8 cellular contexts compared by ENCODE assay signal in genomic region chr6:13924949-13925881, GRCh38. TPM values are rescaled to one million over a fixed set of nuclear protein-coding genes. Genes with fewer than 3 reads are reported as not detected.
A peak's percentile ranks its signal among the peaks of the same experiment; 100 is the strongest.
DNase-seq lines count a peak whose midpoint lies in the region; ATAC-seq and TF ChIP-seq lines count a peak whose summit lies in the region.

Gene RNF182, plus strand, starts transcription at chr6:13924952. Its CDS starts 52,168 bp downstream, at chr6:13977120.

- peaks cover 21% of the 10 kb centered on the region for H3K27me3 ChIP-seq in neuron (ENCODE audit: insufficient read depth, low read length)

- DNase-seq in COLO668 (lab: John Stamatoyannopoulos, UW; ENCODE audit: unreplicated experiment) (peak; percentile 78), erythroblast (lab: John Stamatoyannopoulos, UW) (peak; percentile 35 to 44), OCI-M1 (lab: John Stamatoyannopoulos, UW) (no peak), NCI-H128 (lab: John Stamatoyannopoulos, UW; ENCODE audit: unreplicated experiment) (no peak)
- peak; percentile 83 for DNase-seq in activated CD4-positive, alpha-beta T cell treated with anti-CD3 and anti-CD28 coated beads, Interleukin-2, amount 10 ng/mL, durations not matched to agents 24 days and 14 days

- H3K36me3 ChIP-seq in neuron (ENCODE audit: insufficient read depth, low read length): no peaks in the 10 kb centered on the region

- peaks cover 13% of the 10 kb centered on the region for H3K4me1 Mint-ChIP-seq in activated CD4-positive, alpha-beta T cell treated with anti-CD3 and anti-CD28 coated beads, Interleukin-2, amount 10 ng/mL, durations not matched to agents 24 days and 14 days

- H3K9me3 Mint-ChIP-seq in activated CD4-positive, alpha-beta T cell treated with anti-CD3 and anti-CD28 coated beads, Interleukin-2, amount 10 ng/mL, durations not matched to agents 24 days and 14 days: no peaks in the 10 kb centered on the region

- intact Hi-C loops in activated CD4-positive, alpha-beta T cell treated with anti-CD3 and anti-CD28 coated beads, Interleukin-2, amount 10 ng/mL, durations not matched to agents 24 days and 14 days (cut with micrococcal nuclease): loop anchor here (5.0 kb wide), 1 partner anchor 117 kb away; no protein-coding TSS in a partner anchor

- ATAC-seq in HG03432 (IDR thresholded peaks at IDR 0.05; ENCODE audit: unreplicated experiment): peak; percentile 57
- no peak for ATAC-seq in HG02885 (IDR thresholded peaks at IDR 0.05; ENCODE audit: poor library complexity, unreplicated experiment)

- no peaks in the 10 kb centered on the region for H3K9me3 ChIP-seq in neuron (ENCODE audit: low read length)

- peak within 1 kb of the TSS; percentile 84 for H3K4me3 Mint-ChIP-seq in activated CD4-positive, alpha-beta T cell treated with anti-CD3 and anti-CD28 coated beads, Interleukin-2, amount 10 ng/mL, durations not matched to agents 24 days and 14 days

- no peak for TF ChIP-seq POLR2A in erythroblast (IDR thresholded peaks at IDR 0.05; ENCODE audit: low read length)

- peaks cover 6% of the 10 kb centered on the region for H3K36me3 Mint-ChIP-seq in activated CD4-positive, alpha-beta T cell treated with anti-CD3 and anti-CD28 coated beads, Interleukin-2, amount 10 ng/mL, durations not matched to agents 24 days and 14 days (ENCODE audit: low read depth)

- peaks cover 69% of the 10 kb centered on the region for H3K27me3 Mint-ChIP-seq in activated CD4-positive, alpha-beta T cell treated with anti-CD3 and anti-CD28 coated beads, Interleukin-2, amount 10 ng/mL, durations not matched to agents 24 days and 14 days

- H3K4me3 ChIP-seq in neuron (ENCODE audit: low read length): peak within 1 kb of the TSS; percentile 61

- H3K27ac Mint-ChIP-seq in activated CD4-positive, alpha-beta T cell treated with anti-CD3 and anti-CD28 coated beads, Interleukin-2, amount 10 ng/mL, durations not matched to agents 24 days and 14 days: peak within 1 kb of the TSS; percentile 31

- H3K4me1 ChIP-seq in neuron (ENCODE audit: insufficient read depth, low read length): peaks cover 10% of the 10 kb centered on the region

- peak within 1 kb of the TSS; percentile 89 for H2AFZ ChIP-seq in neuron (ENCODE audit: low read depth, low read length)

RNA-seq across cellular contexts. Expression of gene RNF182, which starts in this region (rescaled TPM):
- total RNA-seq in activated CD4-positive, alpha-beta T cell treated with anti-CD3 and anti-CD28 coated beads, Interleukin-2, amount 10 ng/mL, durations not matched to agents 24 days and 14 days: not detected in 2 replicates

Comparison
In these comparisons a context has a peak if more than half of its experiments do, and no peak if none do; other contexts are left out.
1. Peak in DNase-seq in activated CD4-positive, alpha-beta T cell treated with anti-CD3 and anti-CD28 coated beads, Interleukin-2, amount 10 ng/mL, durations not matched to agents 24 days and 14 days; RNA of the gene not detected or under 1 TPM.
2. DNase-seq: peak in COLO668 (single experiment) and erythroblast (2 of 2); none in OCI-M1 (single experiment) and NCI-H128 (single experiment).